14 cellular contexts compared by ENCODE assay signal in genomic region chr3:123816673-123817207, GRCh38.
A peak's percentile ranks its signal among the peaks of the same experiment; 100 is the strongest.
DNase-seq lines count a peak whose midpoint lies in the region; ATAC-seq and TF ChIP-seq lines count a peak whose summit lies in the region.
"Had no signal": no experiment of that assay in that cellular context is flagged by ENCODE, and none has a peak within 500 bp of the region (broad histone marks: within the 10 kb centered on the region; RNA-seq: fewer than 3 reads in every experiment).

No MANE protein-coding gene starts in this region.

- TF ChIP-seq POLR2A in gastroesophageal sphincter (IDR thresholded peaks at IDR 0.05), result no peak
- no peak for TF ChIP-seq POLR2A in spleen (IDR thresholded peaks at IDR 0.05)

- in situ Hi-C loops in HAP-1 (cut with MboI; ENCODE audit: low sequenced_read_pairs), result no loop called here

- DNase-seq in H4 (ENCODE audit: low spot score), result peak; percentile 57
- peak; percentile 64 for DNase-seq in adipocyte (ENCODE audit: low read depth)
- no peak for DNase-seq in spleen
- DNase-seq in HAP-1 (ENCODE audit: low spot score in 2 of 2), result no peak
- no peak for DNase-seq in NCI-H1092 (lab: John Stamatoyannopoulos, UW)
- DNase-seq: activated B cell treated with CpG ODN at 0.5 μM for 24 hours; Calu3; nephron progenitor cell; RPMI8226; stimulated activated CD4-positive, alpha-beta T cell treated with anti-CD3 and anti-CD28 coated beads, Interleukin-2, amount 100 ng/mL, for 24 hours; stimulated activated naive CD8-positive, alpha-beta T cell treated with anti-CD3 and anti-CD28 coated beads, Interleukin-15, amount 100 ng/mL, for 72 hours had no signal

- TF ChIP-seq EP300 in gastroesophageal sphincter (IDR thresholded peaks at IDR 0.05), result no peak

- H3K27ac ChIP-seq in gastroesophageal sphincter (peak overlapping the region; percentile 32 to 68 (median 66)), spleen (peak overlapping the region in 6 of 8 donors; percentile 34 to 73 (median 58))

- H3K9me3 ChIP-seq in adipocyte (ENCODE audit: control insufficient read depth, low read length) (peaks cover under 1% of the 10 kb centered on the region), gastroesophageal sphincter (no peaks in the 10 kb centered on the region), spleen (peaks cover 0 to 4% (median under 1%) of the 10 kb centered on the region in 8 donors), HAP-1 (no peaks in the 10 kb centered on the region)

- TF ChIP-seq CTCF in gastroesophageal sphincter (IDR thresholded peaks at IDR 0.05) (no peak), spleen (IDR thresholded peaks at IDR 0.05 in 8 of 11, conservative IDR thresholded peaks at IDR 0.05 in 3 of 11) (no peak)

- ATAC-seq in gastroesophageal sphincter, result peak; percentile 36
- ATAC-seq in HG03045 (IDR thresholded peaks at IDR 0.05; ENCODE audit: unreplicated experiment), result no peak
- ATAC-seq in GM21423 (IDR thresholded peaks at IDR 0.05; ENCODE audit: unreplicated experiment), result no peak

- H3K27me3 ChIP-seq in adipocyte (replicated peaks; ENCODE audit: control insufficient read depth, insufficient read depth, low read length) (no peaks in the 10 kb centered on the region), gastroesophageal sphincter (no peaks in the 10 kb centered on the region), spleen (replicated peaks in 1 of 7) (no peaks in the 10 kb centered on the region), HAP-1 (ENCODE audit: low read depth) (no peaks in the 10 kb centered on the region)

- intact Hi-C loops in spleen (cut with DNase I; ENCODE audit: low total_unique reads), result no loop called here

- H3K4me1 ChIP-seq in adipocyte (ENCODE audit: control insufficient read depth, insufficient read depth, low read length), result peaks cover 37% of the 10 kb centered on the region
- peaks cover 4 to 26% (median 5%) of the 10 kb centered on the region in 3 donors for H3K4me1 ChIP-seq in gastroesophageal sphincter
- no peaks in the 10 kb centered on the region for H3K4me1 ChIP-seq in spleen
- H3K4me1 ChIP-seq in HAP-1, result no peaks in the 10 kb centered on the region

- H3K4me3 ChIP-seq in adipocyte (ENCODE audit: low read length), result peak overlapping the region; percentile 30
- no peak overlapping the region for H3K4me3 ChIP-seq in gastroesophageal sphincter
- no peak overlapping the region for H3K4me3 ChIP-seq in spleen
- no peak overlapping the region for H3K4me3 ChIP-seq in HAP-1

- peak overlapping the region; percentile 58 for H3K9ac ChIP-seq in adipocyte (ENCODE audit: low read length)

- 29 to 42% methylated on average over 4 to 5 of the region's 5 CpGs for whole genome bisulfite sequencing in gastroesophageal sphincter (ENCODE audit: low coverage in 1 of 2), 2 donors
- WGBS in spleen, 5 donors, result 72 to 81% (median 79%) methylated on average over 5 of the region's 5 CpGs

- H3K36me3 ChIP-seq in adipocyte (ENCODE audit: control insufficient read depth, insufficient read depth, low read length, severe bottlenecking) (no peaks in the 10 kb centered on the region), gastroesophageal sphincter (no peaks in the 10 kb centered on the region), spleen (no peaks in the 10 kb centered on the region), HAP-1 (replicated peaks) (no peaks in the 10 kb centered on the region)

Comparison
In these comparisons a context has a peak if more than half of its experiments do, and no peak if none do; other contexts are left out.
1. DNase-seq: peak in H4 (single experiment) and adipocyte (single experiment); none in spleen (single experiment), HAP-1 (0 of 2) and NCI-H1092 (single experiment).